In the genomic region with DNA sequence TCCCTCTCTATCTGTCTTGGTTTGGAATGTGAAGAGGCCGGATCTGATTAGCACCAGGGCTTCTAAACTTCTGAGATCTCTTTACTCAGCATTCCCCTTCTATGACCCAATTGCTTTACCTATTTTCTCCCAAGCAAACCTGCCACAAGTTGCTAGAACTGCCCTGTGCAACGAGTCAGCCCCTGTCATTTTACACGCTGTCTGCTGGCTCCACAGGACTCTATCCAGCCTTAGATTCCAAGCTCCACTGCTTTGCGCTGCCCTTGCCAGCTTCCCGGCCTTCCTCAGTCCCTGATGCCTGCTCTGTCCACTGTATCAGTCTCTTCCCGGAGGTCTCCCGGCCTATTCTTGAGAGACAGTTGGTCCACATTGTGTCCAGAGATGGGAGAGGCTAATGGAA, we compare ENCODE assay signal across 2 cellular contexts.
TF ChIP-seq lines count a peak whose summit lies in the region.

No MANE protein-coding gene starts in this region.

TF ChIP-seq in SK-N-SH, 30 proteins besides CTCF, POLR2A, EP300 and RAD21 (continued from another document):
- TF ChIP-seq REST (IDR thresholded peaks at IDR 0.05; ENCODE audit: low read depth, low read length) (no peak), ELF1 (IDR thresholded peaks at IDR 0.05) (no peak)

TF ChIP-seq in SK-N-SH treated with all-trans-retinoic acid at 6 μM for 48 hours, 23 proteins besides CTCF, POLR2A, EP300 and RAD21 (continued from another document):
- no peak for TF ChIP-seq PPARA (CRISPR knock-in tag; IDR thresholded peaks at IDR 0.05; ENCODE audit: borderline replicate concordance)
